Comparison of ENCODE assay signal across 8 cellular contexts in genomic region chr19:18086590-18087138, GRCh38. TPM values are rescaled to one million over a fixed set of nuclear protein-coding genes. Genes with fewer than 3 reads are reported as not detected.
A peak's percentile ranks its signal among the peaks of the same experiment; 100 is the strongest.
DNase-seq lines count a peak whose midpoint lies in the region; ATAC-seq and TF ChIP-seq lines count a peak whose summit lies in the region.

TSS of gene IL12RB1 (minus strand) at chr19:18086934. CDS start at chr19:18086823, 111 bp downstream.

- H3K4me3 Mint-ChIP-seq in CD8-positive, alpha-beta memory T cell: peak within 1 kb of the TSS; percentile 91 to 99 (median 98)
- H3K4me3 Mint-ChIP-seq in activated naive CD8-positive, alpha-beta T cell treated with anti-CD3 and anti-CD28 coated beads, Interleukin-2, amount 50 U/mL, for 24 hours: peak within 1 kb of the TSS; percentile 88
- peak within 1 kb of the TSS; percentile 66 for H3K4me3 Mint-ChIP-seq in osteocyte (ENCODE audit: unreplicated experiment)

- CTCF ChIA-PET in CD8-positive, alpha-beta memory T cell (lab: Charles Lee): interaction anchor here (0.7 to 2.0 kb wide), 9 partner anchors 11 to 81 kb away, joined by 3 to 10 read pairs (median 3); partner anchors contain the start of genes MAST3 and PIK3R2
- CTCF ChIA-PET in PC-9 (lab: Charles Lee) (interaction anchor here (0.5 kb wide), 1 partner anchor 216 kb away, joined by 4 read pairs; no protein-coding TSS in a partner anchor), PC-3 (lab: Charles Lee) (no interaction called here)

- no peak within 1 kb of the TSS for H3K9ac ChIP-seq in PC-3 (ENCODE audit: low read length)

- no peaks in the 10 kb centered on the region for H3K9me3 Mint-ChIP-seq in CD8-positive, alpha-beta memory T cell
- peaks cover 5% of the 10 kb centered on the region for H3K9me3 Mint-ChIP-seq in activated naive CD8-positive, alpha-beta T cell treated with anti-CD3 and anti-CD28 coated beads, Interleukin-2, amount 50 U/mL, for 24 hours
- H3K9me3 Mint-ChIP-seq in osteocyte (ENCODE audit: unreplicated experiment): no peaks in the 10 kb centered on the region

- H3K36me3 Mint-ChIP-seq in CD8-positive, alpha-beta memory T cell: peaks cover 0 to 30% (median 13%) of the 10 kb centered on the region in 3 donors
- peaks cover 12% of the 10 kb centered on the region for H3K36me3 Mint-ChIP-seq in activated naive CD8-positive, alpha-beta T cell treated with anti-CD3 and anti-CD28 coated beads, Interleukin-2, amount 50 U/mL, for 24 hours (ENCODE audit: low read depth)
- no peaks in the 10 kb centered on the region for H3K36me3 Mint-ChIP-seq in osteocyte (ENCODE audit: unreplicated experiment)

- H3K4me3 ChIP-seq in CD8-positive, alpha-beta memory T cell (ENCODE audit: low read length): peak within 1 kb of the TSS; percentile 85
- H3K4me3 ChIP-seq in PC-9 (no peak within 1 kb of the TSS), PC-3 (ENCODE audit: low read length) (no peak within 1 kb of the TSS)

- H3K27ac Mint-ChIP-seq in CD8-positive, alpha-beta memory T cell: peak within 1 kb of the TSS; percentile 95 to 100 (median 98)
- H3K27ac Mint-ChIP-seq in activated naive CD8-positive, alpha-beta T cell treated with anti-CD3 and anti-CD28 coated beads, Interleukin-2, amount 50 U/mL, for 24 hours: peak within 1 kb of the TSS; percentile 93
- H3K27ac Mint-ChIP-seq in osteocyte (ENCODE audit: unreplicated experiment): peak within 1 kb of the TSS; percentile 59

- H2AFZ ChIP-seq in PC-9 (0 out of 2 replicates have a peak within 1 kb of the TSS, but pooled peaks have one; percentile 61), PC-3 (ENCODE audit: low read length) (no peak within 1 kb of the TSS)

- H3K27me3 ChIP-seq in CD8-positive, alpha-beta memory T cell (ENCODE audit: insufficient read depth, low read length, poor library complexity, severe bottlenecking): no peaks in the 10 kb centered on the region
- H3K27me3 ChIP-seq in PC-9 (ENCODE audit: insufficient read depth, low read depth) (no peaks in the 10 kb centered on the region; the same call in 1 of the 2 replicates), PC-3 (ENCODE audit: low read length) (no peaks in the 10 kb centered on the region)

- no peaks in the 10 kb centered on the region for H4K20me1 ChIP-seq in PC-9 (ENCODE audit: insufficient read depth)
- no peaks in the 10 kb centered on the region for H4K20me1 ChIP-seq in PC-3 (ENCODE audit: low read length)

- H3K9me2 ChIP-seq in PC-9 (ENCODE audit: insufficient read depth) (no peaks in the 10 kb centered on the region), PC-3 (replicated peaks; ENCODE audit: low read length) (no peaks in the 10 kb centered on the region)

- H3K4me2 ChIP-seq in PC-9: peak within 1 kb of the TSS; percentile 27; the same call in 1 of the 2 replicates
- no peak within 1 kb of the TSS for H3K4me2 ChIP-seq in PC-3 (ENCODE audit: low read length)

- peaks cover 0 to 4% of the 10 kb centered on the region in 2 donors for H3K27me3 Mint-ChIP-seq in CD8-positive, alpha-beta memory T cell
- no peaks in the 10 kb centered on the region for H3K27me3 Mint-ChIP-seq in activated naive CD8-positive, alpha-beta T cell treated with anti-CD3 and anti-CD28 coated beads, Interleukin-2, amount 50 U/mL, for 24 hours
- H3K27me3 Mint-ChIP-seq in osteocyte (ENCODE audit: unreplicated experiment): peaks cover 5% of the 10 kb centered on the region

- peaks cover 66 to 76% (median 75%) of the 10 kb centered on the region in 3 donors for H3K4me1 Mint-ChIP-seq in CD8-positive, alpha-beta memory T cell
- peaks cover 71% of the 10 kb centered on the region for H3K4me1 Mint-ChIP-seq in activated naive CD8-positive, alpha-beta T cell treated with anti-CD3 and anti-CD28 coated beads, Interleukin-2, amount 50 U/mL, for 24 hours
- H3K4me1 Mint-ChIP-seq in osteocyte (ENCODE audit: unreplicated experiment): peaks cover 19% of the 10 kb centered on the region

- POLR2A ChIA-PET in CD8-positive, alpha-beta memory T cell (lab: Charles Lee): interaction anchor here (0.6 to 2.0 kb wide), 12 partner anchors 11 to 106 kb away, joined by 3 to 6 read pairs (median 4); partner anchors contain the start of genes ARRDC2, MAST3, MPV17L2 and PIK3R2
- POLR2A ChIA-PET in PC-9 (lab: Charles Lee; ENCODE audit: unreplicated experiment) (no interaction called here), PC-3 (lab: Charles Lee; ENCODE audit: unreplicated experiment) (no interaction called here)

- no peaks in the 10 kb centered on the region for H3K79me2 ChIP-seq in PC-9 (ENCODE audit: low read depth)
- H3K79me2 ChIP-seq in PC-3 (ENCODE audit: low read length): no peaks in the 10 kb centered on the region

- no peak for TF ChIP-seq CTCF in PC-9 (conservative IDR thresholded peaks at IDR 0.05)
- no peak for TF ChIP-seq CTCF in osteocyte (IDR thresholded peaks at IDR 0.05)
- no peak for TF ChIP-seq CTCF in PC-3 (conservative IDR thresholded peaks at IDR 0.05; ENCODE audit: low read depth, low read length)

- peak; percentile 31 to 79 (median 72) for DNase-seq in CD8-positive, alpha-beta memory T cell
- no peak for DNase-seq in PC-9
- DNase-seq in activated naive CD8-positive, alpha-beta T cell treated with anti-CD3 and anti-CD28 coated beads, Interleukin-2, amount 50 U/mL, for 24 hours: peak; percentile 63
- DNase-seq in osteocyte (ENCODE audit: extremely low spot score, unreplicated experiment): no peak
- no peak for DNase-seq in COLO829 (ENCODE audit: low spot score)
- no peak for DNase-seq in HuH-7.5 (ENCODE audit: low spot score)
- no peak for DNase-seq in PC-3

- peak; percentile 27 for ATAC-seq in activated naive CD8-positive, alpha-beta T cell treated with anti-CD3 and anti-CD28 coated beads, Interleukin-2, amount 50 U/mL, for 24 hours
- ATAC-seq in GM21723 (IDR thresholded peaks at IDR 0.05; ENCODE audit: unreplicated experiment) (no peak), PC-3 (no peak)

- H3K9me3 ChIP-seq in CD8-positive, alpha-beta memory T cell (ENCODE audit: low read length): no peaks in the 10 kb centered on the region
- H3K9me3 ChIP-seq in PC-9 (ENCODE audit: insufficient read depth, low read depth) (no peaks in the 10 kb centered on the region), PC-3 (ENCODE audit: low read length) (no peaks in the 10 kb centered on the region)

- BruUV-seq in PC-9 (replicated peaks; lab: Mats Ljungman, UMichigan) (no TSS peak), PC-3 (replicated peaks; lab: Mats Ljungman, UMichigan) (no TSS peak)

- H3K36me3 ChIP-seq in CD8-positive, alpha-beta memory T cell (ENCODE audit: insufficient read depth, low read length): peaks cover 7% of the 10 kb centered on the region
- H3K36me3 ChIP-seq in PC-9 (ENCODE audit: low read depth): no peaks in the 10 kb centered on the region
- no peaks in the 10 kb centered on the region for H3K36me3 ChIP-seq in PC-3 (ENCODE audit: low read depth, low read length)

- H3F3A ChIP-seq in PC-9 (ENCODE audit: insufficient read depth, low read depth): peaks cover 14% of the 10 kb centered on the region; the same call in 1 of the 2 replicates
- H3F3A ChIP-seq in PC-3 (ENCODE audit: low read length, unreplicated experiment): no peaks in the 10 kb centered on the region

- peaks cover 69% of the 10 kb centered on the region for H3K4me1 ChIP-seq in CD8-positive, alpha-beta memory T cell (ENCODE audit: insufficient read depth, low read length)
- H3K4me1 ChIP-seq in PC-9 (replicated peaks; ENCODE audit: insufficient read depth): no peaks in the 10 kb centered on the region
- no peaks in the 10 kb centered on the region for H3K4me1 ChIP-seq in PC-3 (ENCODE audit: insufficient read depth, low read length)

- H3K27ac ChIP-seq in CD8-positive, alpha-beta memory T cell (ENCODE audit: low read depth, low read length): peak within 1 kb of the TSS; percentile 76
- H3K27ac ChIP-seq in PC-9 (no peak within 1 kb of the TSS), PC-3 (ENCODE audit: low read length) (no peak within 1 kb of the TSS)

- intact Hi-C loops in PC-9 (cut with micrococcal nuclease; ENCODE audit: unreplicated experiment) (no loop called here), PC-3 (cut with micrococcal nuclease) (no loop called here)

RNA-seq across cellular contexts. Expression of gene IL12RB1, which starts in this region (rescaled TPM):
- 10 to 100 TPM; 18.9 to 19.6 TPM for total RNA-seq in CD8-positive, alpha-beta memory T cell
- polyA plus RNA-seq in CD8-positive, alpha-beta memory T cell: 43.2 TPM
- 0.55 and 1.1 TPM in 2 replicates for total RNA-seq in PC-9 (2021)
- 0.50 and 0.51 TPM in 2 replicates for total RNA-seq in osteocyte
- not detected in 2 replicates for total RNA-seq in PC-3 (2014; rRNA removed)

Comparison
In these comparisons a context has a peak if more than half of its experiments do, and no peak if none do; other contexts are left out.
1. DNase-seq: peak in CD8-positive, alpha-beta memory T cell (5 of 5) and activated naive CD8-positive, alpha-beta T cell treated with anti-CD3 and anti-CD28 coated beads, Interleukin-2, amount 50 U/mL, for 24 hours (single experiment); none in PC-9 (0 of 2), osteocyte (single experiment), COLO829 (single experiment), HuH-7.5 (single experiment) and PC-3 (single experiment).
2. Peak in every context shown above with its lines, with median percentiles within 50 percentile points of each other: H3K27ac Mint-ChIP-seq and H3K4me3 Mint-ChIP-seq.